In the genomic region with DNA sequence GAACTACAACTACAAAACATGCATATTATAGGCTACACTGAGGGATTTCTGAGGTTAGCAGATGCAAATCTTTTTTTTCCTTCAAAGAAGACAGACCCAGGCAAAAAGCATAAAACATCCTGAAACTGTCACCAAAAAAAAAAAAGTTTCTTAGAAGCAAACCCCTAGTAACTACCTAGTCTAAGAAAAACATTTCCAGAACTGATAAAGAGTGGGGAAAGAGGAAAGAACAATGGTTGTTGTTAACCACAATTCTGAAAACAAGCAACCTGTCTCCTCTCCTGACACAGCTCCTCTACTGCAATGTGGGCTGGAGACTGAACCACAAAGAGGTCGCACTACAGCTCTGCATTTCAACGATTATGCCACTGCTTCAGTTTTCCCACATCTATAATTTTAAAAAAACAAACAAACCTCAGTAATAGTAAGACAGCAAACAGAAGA, we compare ENCODE assay signal across 1 cellular context.
TF ChIP-seq lines count a peak whose summit lies in the region.

No MANE protein-coding gene starts in this region.

TF ChIP-seq in K562, 482 proteins besides CTCF, POLR2A, EP300 and RAD21 (continued from another document):
- TF ChIP-seq, protein P1, sequence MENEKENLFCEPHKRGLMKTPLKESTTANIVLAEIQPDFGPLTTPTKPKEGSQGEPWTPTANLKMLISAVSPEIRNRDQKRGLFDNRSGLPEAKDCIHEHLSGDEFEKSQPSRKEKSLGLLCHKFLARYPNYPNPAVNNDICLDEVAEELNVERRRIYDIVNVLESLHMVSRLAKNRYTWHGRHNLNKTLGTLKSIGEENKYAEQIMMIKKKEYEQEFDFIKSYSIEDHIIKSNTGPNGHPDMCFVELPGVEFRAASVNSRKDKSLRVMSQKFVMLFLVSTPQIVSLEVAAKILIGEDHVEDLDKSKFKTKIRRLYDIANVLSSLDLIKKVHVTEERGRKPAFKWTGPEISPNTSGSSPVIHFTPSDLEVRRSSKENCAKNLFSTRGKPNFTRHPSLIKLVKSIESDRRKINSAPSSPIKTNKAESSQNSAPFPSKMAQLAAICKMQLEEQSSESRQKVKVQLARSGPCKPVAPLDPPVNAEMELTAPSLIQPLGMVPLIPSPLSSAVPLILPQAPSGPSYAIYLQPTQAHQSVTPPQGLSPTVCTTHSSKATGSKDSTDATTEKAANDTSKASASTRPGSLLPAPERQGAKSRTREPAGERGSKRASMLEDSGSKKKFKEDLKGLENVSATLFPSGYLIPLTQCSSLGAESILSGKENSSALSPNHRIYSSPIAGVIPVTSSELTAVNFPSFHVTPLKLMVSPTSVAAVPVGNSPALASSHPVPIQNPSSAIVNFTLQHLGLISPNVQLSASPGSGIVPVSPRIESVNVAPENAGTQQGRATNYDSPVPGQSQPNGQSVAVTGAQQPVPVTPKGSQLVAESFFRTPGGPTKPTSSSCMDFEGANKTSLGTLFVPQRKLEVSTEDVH (IDR thresholded peaks at IDR 0.05; ENCODE audit: low read depth, partially characterized antibody), result no peak
- TF ChIP-seq ZBTB1 (CRISPR knock-in tag; IDR thresholded peaks at IDR 0.05; ENCODE audit: borderline replicate concordance, low read depth) (no peak), GABPB2 (CRISPR knock-in tag; conservative IDR thresholded peaks at IDR 0.05) (no peak), NFE2L1 (tag; IDR thresholded peaks at IDR 0.05; ENCODE audit: borderline replicate concordance, low read depth) (no peak), ESRRA (IDR thresholded peaks at IDR 0.05; ENCODE audit: borderline replicate concordance, low read depth) (peak; percentile 21; the same call in 1 of the 2 replicates), NR2C2 (CRISPR knock-in tag; IDR thresholded peaks at IDR 0.05) (no peak), NR2C2 (tag; IDR thresholded peaks at IDR 0.05) (peak; percentile 18; the same call in 1 of the 2 replicates), ARID1B (IDR thresholded peaks at IDR 0.05) (peak; percentile 17; the same call in 1 of the 2 replicates), MYNN (IDR thresholded peaks at IDR 0.05) (no peak), MYNN (CRISPR knock-in tag; IDR thresholded peaks at IDR 0.05) (no peak), CBFA2T3 (IDR thresholded peaks at IDR 0.05) (peak; percentile 29; the same call in 1 of the 2 replicates), MAFG (tag; conservative IDR thresholded peaks at IDR 0.05) (no peak), ZNF766 (CRISPR knock-in tag; conservative IDR thresholded peaks at IDR 0.05) (0 out of 2 replicates have a peak, but pooled peaks have one; percentile 30), CREBBP (IDR thresholded peaks at IDR 0.05; ENCODE audit: low read depth, low read length) (no peak), POLR2AphosphoS5 (IDR thresholded peaks at IDR 0.05; ENCODE audit: control insufficient read depth, insufficient read depth, low read depth, low read length) (no peak), IRF2 (CRISPR knock-in tag; IDR thresholded peaks at IDR 0.05) (no peak), SAFB2 (IDR thresholded peaks at IDR 0.05; ENCODE audit: borderline replicate concordance, low read depth, low read length, severe bottlenecking) (no peak), SMARCE1 (IDR thresholded peaks at IDR 0.05) (0 out of 2 replicates have a peak, but pooled peaks have one; percentile 20), REST (CRISPR knock-in tag; IDR thresholded peaks at IDR 0.05; ENCODE audit: low read depth) (no peak), ZNF146 (CRISPR knock-in tag; IDR thresholded peaks at IDR 0.05; ENCODE audit: unreplicated experiment) (no peak), NFIC (IDR thresholded peaks at IDR 0.05) (no peak), MIER1 (IDR thresholded peaks at IDR 0.05; ENCODE audit: low read depth) (no peak), ZNF75A (CRISPR knock-in tag; IDR thresholded peaks at IDR 0.05) (peak; percentile 80; the same call in 1 of the 2 replicates), GABPA (tag; conservative IDR thresholded peaks at IDR 0.05; ENCODE audit: low read depth) (peak; percentile 27; the same call in 1 of the 2 replicates), SOX6 (IDR thresholded peaks at IDR 0.05) (peak; percentile 95), BRD4 (IDR thresholded peaks at IDR 0.05) (no peak), ZNF232 (CRISPR knock-in tag; IDR thresholded peaks at IDR 0.05) (no peak), E2F5 (CRISPR knock-in tag; IDR thresholded peaks at IDR 0.05) (no peak), NFRKB (IDR thresholded peaks at IDR 0.05; ENCODE audit: low read depth) (no peak), HEY1 (CRISPR knock-in tag; IDR thresholded peaks at IDR 0.05; ENCODE audit: borderline replicate concordance) (no peak), ZNF696 (CRISPR knock-in tag; conservative IDR thresholded peaks at IDR 0.05) (no peak), TCF3 (CRISPR knock-in tag; IDR thresholded peaks at IDR 0.05) (peak; percentile 43), PHF20 (IDR thresholded peaks at IDR 0.05; ENCODE audit: partially characterized antibody) (no peak), JUN (IDR thresholded peaks at IDR 0.05; ENCODE audit: borderline replicate concordance, low read depth, low read length) (no peak), JUN (CRISPR knock-in tag; IDR thresholded peaks at IDR 0.05; ENCODE audit: borderline replicate concordance) (no peak)
- TF ChIP-seq, protein P2, sequence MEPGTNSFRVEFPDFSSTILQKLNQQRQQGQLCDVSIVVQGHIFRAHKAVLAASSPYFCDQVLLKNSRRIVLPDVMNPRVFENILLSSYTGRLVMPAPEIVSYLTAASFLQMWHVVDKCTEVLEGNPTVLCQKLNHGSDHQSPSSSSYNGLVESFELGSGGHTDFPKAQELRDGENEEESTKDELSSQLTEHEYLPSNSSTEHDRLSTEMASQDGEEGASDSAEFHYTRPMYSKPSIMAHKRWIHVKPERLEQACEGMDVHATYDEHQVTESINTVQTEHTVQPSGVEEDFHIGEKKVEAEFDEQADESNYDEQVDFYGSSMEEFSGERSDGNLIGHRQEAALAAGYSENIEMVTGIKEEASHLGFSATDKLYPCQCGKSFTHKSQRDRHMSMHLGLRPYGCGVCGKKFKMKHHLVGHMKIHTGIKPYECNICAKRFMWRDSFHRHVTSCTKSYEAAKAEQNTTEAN (CRISPR knock-in tag; IDR thresholded peaks at IDR 0.05), result no peak
- TF ChIP-seq, protein P3, sequence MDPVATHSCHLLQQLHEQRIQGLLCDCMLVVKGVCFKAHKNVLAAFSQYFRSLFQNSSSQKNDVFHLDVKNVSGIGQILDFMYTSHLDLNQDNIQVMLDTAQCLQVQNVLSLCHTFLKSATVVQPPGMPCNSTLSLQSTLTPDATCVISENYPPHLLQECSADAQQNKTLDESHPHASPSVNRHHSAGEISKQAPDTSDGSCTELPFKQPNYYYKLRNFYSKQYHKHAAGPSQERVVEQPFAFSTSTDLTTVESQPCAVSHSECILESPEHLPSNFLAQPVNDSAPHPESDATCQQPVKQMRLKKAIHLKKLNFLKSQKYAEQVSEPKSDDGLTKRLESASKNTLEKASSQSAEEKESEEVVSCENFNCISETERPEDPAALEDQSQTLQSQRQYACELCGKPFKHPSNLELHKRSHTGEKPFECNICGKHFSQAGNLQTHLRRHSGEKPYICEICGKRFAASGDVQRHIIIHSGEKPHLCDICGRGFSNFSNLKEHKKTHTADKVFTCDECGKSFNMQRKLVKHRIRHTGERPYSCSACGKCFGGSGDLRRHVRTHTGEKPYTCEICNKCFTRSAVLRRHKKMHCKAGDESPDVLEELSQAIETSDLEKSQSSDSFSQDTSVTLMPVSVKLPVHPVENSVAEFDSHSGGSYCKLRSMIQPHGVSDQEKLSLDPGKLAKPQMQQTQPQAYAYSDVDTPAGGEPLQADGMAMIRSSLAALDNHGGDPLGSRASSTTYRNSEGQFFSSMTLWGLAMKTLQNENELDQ (CRISPR knock-in tag; IDR thresholded peaks at IDR 0.05; ENCODE audit: borderline replicate concordance), result no peak
- TF ChIP-seq, protein P4, sequence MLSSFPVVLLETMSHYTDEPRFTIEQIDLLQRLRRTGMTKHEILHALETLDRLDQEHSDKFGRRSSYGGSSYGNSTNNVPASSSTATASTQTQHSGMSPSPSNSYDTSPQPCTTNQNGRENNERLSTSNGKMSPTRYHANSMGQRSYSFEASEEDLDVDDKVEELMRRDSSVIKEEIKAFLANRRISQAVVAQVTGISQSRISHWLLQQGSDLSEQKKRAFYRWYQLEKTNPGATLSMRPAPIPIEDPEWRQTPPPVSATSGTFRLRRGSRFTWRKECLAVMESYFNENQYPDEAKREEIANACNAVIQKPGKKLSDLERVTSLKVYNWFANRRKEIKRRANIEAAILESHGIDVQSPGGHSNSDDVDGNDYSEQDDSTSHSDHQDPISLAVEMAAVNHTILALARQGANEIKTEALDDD (IDR thresholded peaks at IDR 0.05), result peak; percentile 90
- TF ChIP-seq, protein P5, sequence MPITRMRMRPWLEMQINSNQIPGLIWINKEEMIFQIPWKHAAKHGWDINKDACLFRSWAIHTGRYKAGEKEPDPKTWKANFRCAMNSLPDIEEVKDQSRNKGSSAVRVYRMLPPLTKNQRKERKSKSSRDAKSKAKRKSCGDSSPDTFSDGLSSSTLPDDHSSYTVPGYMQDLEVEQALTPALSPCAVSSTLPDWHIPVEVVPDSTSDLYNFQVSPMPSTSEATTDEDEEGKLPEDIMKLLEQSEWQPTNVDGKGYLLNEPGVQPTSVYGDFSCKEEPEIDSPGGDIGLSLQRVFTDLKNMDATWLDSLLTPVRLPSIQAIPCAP (CRISPR knock-in tag; IDR thresholded peaks at IDR 0.05; ENCODE audit: borderline replicate concordance), result no peak
- TF ChIP-seq, protein P6, sequence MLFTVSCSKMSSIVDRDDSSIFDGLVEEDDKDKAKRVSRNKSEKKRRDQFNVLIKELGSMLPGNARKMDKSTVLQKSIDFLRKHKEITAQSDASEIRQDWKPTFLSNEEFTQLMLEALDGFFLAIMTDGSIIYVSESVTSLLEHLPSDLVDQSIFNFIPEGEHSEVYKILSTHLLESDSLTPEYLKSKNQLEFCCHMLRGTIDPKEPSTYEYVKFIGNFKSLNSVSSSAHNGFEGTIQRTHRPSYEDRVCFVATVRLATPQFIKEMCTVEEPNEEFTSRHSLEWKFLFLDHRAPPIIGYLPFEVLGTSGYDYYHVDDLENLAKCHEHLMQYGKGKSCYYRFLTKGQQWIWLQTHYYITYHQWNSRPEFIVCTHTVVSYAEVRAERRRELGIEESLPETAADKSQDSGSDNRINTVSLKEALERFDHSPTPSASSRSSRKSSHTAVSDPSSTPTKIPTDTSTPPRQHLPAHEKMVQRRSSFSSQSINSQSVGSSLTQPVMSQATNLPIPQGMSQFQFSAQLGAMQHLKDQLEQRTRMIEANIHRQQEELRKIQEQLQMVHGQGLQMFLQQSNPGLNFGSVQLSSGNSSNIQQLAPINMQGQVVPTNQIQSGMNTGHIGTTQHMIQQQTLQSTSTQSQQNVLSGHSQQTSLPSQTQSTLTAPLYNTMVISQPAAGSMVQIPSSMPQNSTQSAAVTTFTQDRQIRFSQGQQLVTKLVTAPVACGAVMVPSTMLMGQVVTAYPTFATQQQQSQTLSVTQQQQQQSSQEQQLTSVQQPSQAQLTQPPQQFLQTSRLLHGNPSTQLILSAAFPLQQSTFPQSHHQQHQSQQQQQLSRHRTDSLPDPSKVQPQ (CRISPR knock-in tag; IDR thresholded peaks at IDR 0.05; ENCODE audit: borderline replicate concordance), result no peak
- TF ChIP-seq, protein P7, sequence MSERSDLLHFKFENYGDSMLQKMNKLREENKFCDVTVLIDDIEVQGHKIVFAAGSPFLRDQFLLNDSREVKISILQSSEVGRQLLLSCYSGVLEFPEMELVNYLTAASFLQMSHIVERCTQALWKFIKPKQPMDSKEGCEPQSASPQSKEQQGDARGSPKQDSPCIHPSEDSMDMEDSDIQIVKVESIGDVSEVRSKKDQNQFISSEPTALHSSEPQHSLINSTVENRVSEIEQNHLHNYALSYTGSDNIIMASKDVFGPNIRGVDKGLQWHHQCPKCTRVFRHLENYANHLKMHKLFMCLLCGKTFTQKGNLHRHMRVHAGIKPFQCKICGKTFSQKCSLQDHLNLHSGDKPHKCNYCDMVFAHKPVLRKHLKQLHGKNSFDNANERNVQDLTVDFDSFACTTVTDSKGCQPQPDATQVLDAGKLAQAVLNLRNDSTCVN (CRISPR knock-in tag; IDR thresholded peaks at IDR 0.05), result no peak
